Comparison of ENCODE assay signal across 15 cellular contexts in the genomic region with DNA sequence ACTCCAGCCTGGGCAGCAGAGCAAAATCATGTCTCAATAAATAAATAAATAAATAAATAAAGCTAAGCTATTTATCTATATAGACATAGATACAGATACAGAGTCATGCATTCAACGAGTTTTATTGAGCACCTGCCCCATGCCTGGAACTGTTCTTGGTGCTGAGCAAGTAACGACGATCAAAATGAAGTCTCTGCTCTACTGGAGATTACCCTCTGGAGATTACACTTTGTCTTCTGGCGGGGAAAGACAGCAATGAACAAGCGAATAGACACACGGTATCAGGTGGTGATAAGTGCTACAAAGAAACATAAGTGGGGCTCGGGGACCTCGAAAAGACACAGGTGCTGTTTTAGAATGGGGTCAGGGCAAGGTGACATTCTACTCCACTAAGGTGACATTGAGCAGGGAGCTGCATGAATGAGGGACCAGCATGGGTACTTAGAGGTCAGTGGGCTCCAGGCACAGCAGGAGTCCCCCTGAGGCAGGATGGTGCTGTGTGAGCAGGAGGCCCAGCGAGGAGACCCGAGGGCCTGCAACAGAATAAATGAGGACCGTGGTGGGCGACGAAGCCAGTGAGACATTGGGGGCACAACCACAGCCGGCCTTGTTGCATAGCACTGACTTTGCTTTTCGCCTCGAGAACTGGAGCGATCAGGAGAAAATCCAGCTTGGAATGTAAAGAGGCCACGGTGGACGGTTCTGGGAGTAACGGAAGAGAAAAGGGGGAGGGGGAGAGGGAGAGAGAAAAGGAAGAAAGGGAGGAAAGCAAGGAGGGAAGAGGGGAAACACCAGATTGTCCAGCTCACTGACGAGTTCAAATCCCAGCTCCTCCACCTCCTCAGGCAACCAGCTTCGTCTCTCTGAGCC. TPM values are rescaled to one million over a fixed set of nuclear protein-coding genes. Genes with fewer than 3 reads are reported as not detected.
A peak's percentile ranks its signal among the peaks of the same experiment; 100 is the strongest.
DNase-seq lines count a peak whose midpoint lies in the region; ATAC-seq and TF ChIP-seq lines count a peak whose summit lies in the region.
"Had no signal": no experiment of that assay in that cellular context is flagged by ENCODE, and none has a peak within 500 bp of the region (broad histone marks: within the 10 kb centered on the region; RNA-seq: fewer than 3 reads in every experiment).

No MANE protein-coding gene starts in this region.

- H3K9me3 Mint-ChIP-seq in stimulated activated naive CD8-positive, alpha-beta T cell treated with anti-CD3 and anti-CD28 coated beads, Interleukin-15, Interleukin-2, amounts not matched to agents 100 ng/mL and 50 ng/mL, for 24 hours: no peaks in the 10 kb centered on the region
- H3K9me3 Mint-ChIP-seq in activated CD8-positive, alpha-beta T cell treated with anti-CD3 and anti-CD28 coated beads, Interleukin-2, amount 10 ng/mL, durations not matched to agents 7 days and 5 days (ENCODE audit: insufficient read depth): no peaks in the 10 kb centered on the region

- CTCF ChIA-PET in activated CD8-positive, alpha-beta T cell treated with anti-CD3 and anti-CD28 coated beads, Interleukin-2, amount 10 ng/mL, durations not matched to agents 7 days and 5 days (lab: Charles Lee): interaction anchor here (0.9 to 11.7 kb wide), 4 partner anchors 22 to 179 kb away, joined by 3 to 172 read pairs (median 4); no protein-coding TSS in a partner anchor

- no peak for DNase-seq in stimulated activated naive CD8-positive, alpha-beta T cell treated with anti-CD3 and anti-CD28 coated beads, Interleukin-15, Interleukin-2, amounts not matched to agents 100 U/mL and 50 U/mL, for 24 hours
- DNase-seq in activated CD8-positive, alpha-beta T cell treated with anti-CD3 and anti-CD28 coated beads, Interleukin-2, amount 10 ng/mL, durations not matched to agents 7 days and 5 days: no peak
- peak; percentile 13 for DNase-seq in lower lobe of right lung
- DNase-seq in SHP77 treated with DMSO at 0.1 percent for 48 hours (lab: John Stamatoyannopoulos, UW): no peak
- DNase-seq: amniotic stem cell, foreskin fibroblast, left ventricle myocardium inferior, NCI-H187 treated with DMSO at 0.1 percent for 48 hours, PC-9 had no signal

- H3K4me1 ChIP-seq in lower lobe of right lung: no peaks in the 10 kb centered on the region
- H3K4me1 ChIP-seq: prostate gland had no signal

- no peak for TF ChIP-seq CTCF in lower lobe of right lung (IDR thresholded peaks at IDR 0.05)

- peak overlapping the region; percentile 98 for H3K27ac Mint-ChIP-seq in stimulated activated naive CD8-positive, alpha-beta T cell treated with anti-CD3 and anti-CD28 coated beads, Interleukin-15, Interleukin-2, amounts not matched to agents 100 ng/mL and 50 ng/mL, for 24 hours
- H3K27ac Mint-ChIP-seq in activated CD8-positive, alpha-beta T cell treated with anti-CD3 and anti-CD28 coated beads, Interleukin-2, amount 10 ng/mL, durations not matched to agents 7 days and 5 days: peak overlapping the region; percentile 73

- H3K36me3 Mint-ChIP-seq in stimulated activated naive CD8-positive, alpha-beta T cell treated with anti-CD3 and anti-CD28 coated beads, Interleukin-15, Interleukin-2, amounts not matched to agents 100 ng/mL and 50 ng/mL, for 24 hours (ENCODE audit: low read depth): peaks cover 15% of the 10 kb centered on the region
- peaks cover 66% of the 10 kb centered on the region for H3K36me3 Mint-ChIP-seq in activated CD8-positive, alpha-beta T cell treated with anti-CD3 and anti-CD28 coated beads, Interleukin-2, amount 10 ng/mL, durations not matched to agents 7 days and 5 days (ENCODE audit: low read depth)

- POLR2A ChIA-PET in activated CD8-positive, alpha-beta T cell treated with anti-CD3 and anti-CD28 coated beads, Interleukin-2, amount 10 ng/mL, durations not matched to agents 7 days and 5 days (lab: Charles Lee): interaction anchor here (0.6 to 0.7 kb wide), 2 partner anchors 28 to 513 kb away, joined by 3 read pairs; no protein-coding TSS in a partner anchor

- no peak for ATAC-seq in stimulated activated naive CD8-positive, alpha-beta T cell treated with anti-CD3 and anti-CD28 coated beads, Interleukin-15, Interleukin-2, amounts not matched to agents 100 U/mL and 50 U/mL, for 24 hours
- ATAC-seq in activated CD8-positive, alpha-beta T cell treated with anti-CD3 and anti-CD28 coated beads, Interleukin-2, amount 10 ng/mL, durations not matched to agents 7 days and 5 days: no peak
- ATAC-seq in lower lobe of right lung: no peak
- no peak for ATAC-seq in HG02642 (IDR thresholded peaks at IDR 0.05; ENCODE audit: poor library complexity, unreplicated experiment)
- ATAC-seq in GM19397 (IDR thresholded peaks at IDR 0.05; ENCODE audit: unreplicated experiment): no peak
- no peak for ATAC-seq in HG03521 (IDR thresholded peaks at IDR 0.05; ENCODE audit: unreplicated experiment)

- no peaks in the 10 kb centered on the region for H3K9me3 ChIP-seq in lower lobe of right lung
- H3K9me3 ChIP-seq: left ventricle myocardium inferior, prostate gland had no signal

- H3K36me3 ChIP-seq in lower lobe of right lung: no peaks in the 10 kb centered on the region
- H3K36me3 ChIP-seq: left ventricle myocardium inferior, prostate gland had no signal

- no peak overlapping the region for H3K4me3 ChIP-seq in lower lobe of right lung
- H3K4me3 ChIP-seq: left ventricle myocardium inferior, PC-9, prostate gland had no signal

- intact Hi-C loops in lower lobe of right lung (cut with DNase I): no loop called here

- H3K27me3 ChIP-seq in lower lobe of right lung (ENCODE audit: low read depth): no peaks in the 10 kb centered on the region

- peaks cover 71% of the 10 kb centered on the region for H3K4me1 Mint-ChIP-seq in stimulated activated naive CD8-positive, alpha-beta T cell treated with anti-CD3 and anti-CD28 coated beads, Interleukin-15, Interleukin-2, amounts not matched to agents 100 ng/mL and 50 ng/mL, for 24 hours (ENCODE audit: low read depth)
- H3K4me1 Mint-ChIP-seq in activated CD8-positive, alpha-beta T cell treated with anti-CD3 and anti-CD28 coated beads, Interleukin-2, amount 10 ng/mL, durations not matched to agents 7 days and 5 days (ENCODE audit: low read depth): peaks cover 64% of the 10 kb centered on the region

- H3K27ac ChIP-seq in lower lobe of right lung: no peak overlapping the region
- H3K27ac ChIP-seq: left ventricle myocardium inferior, PC-9, prostate gland, VCaP had no signal

- H3K4me3 Mint-ChIP-seq in stimulated activated naive CD8-positive, alpha-beta T cell treated with anti-CD3 and anti-CD28 coated beads, Interleukin-15, Interleukin-2, amounts not matched to agents 100 ng/mL and 50 ng/mL, for 24 hours: peak overlapping the region; percentile 85
- peak overlapping the region; percentile 86 for H3K4me3 Mint-ChIP-seq in activated CD8-positive, alpha-beta T cell treated with anti-CD3 and anti-CD28 coated beads, Interleukin-2, amount 10 ng/mL, durations not matched to agents 7 days and 5 days

- no peaks in the 10 kb centered on the region for H3K27me3 Mint-ChIP-seq in stimulated activated naive CD8-positive, alpha-beta T cell treated with anti-CD3 and anti-CD28 coated beads, Interleukin-15, Interleukin-2, amounts not matched to agents 100 ng/mL and 50 ng/mL, for 24 hours
- H3K27me3 Mint-ChIP-seq in activated CD8-positive, alpha-beta T cell treated with anti-CD3 and anti-CD28 coated beads, Interleukin-2, amount 10 ng/mL, durations not matched to agents 7 days and 5 days (ENCODE audit: low read depth): no peaks in the 10 kb centered on the region

RNA-seq across cellular contexts. Expression of a gene that starts 42.4 kb away (rescaled TPM):
- total RNA-seq in activated CD8-positive, alpha-beta T cell treated with anti-CD3 and anti-CD28 coated beads, Interleukin-2, amount 10 ng/mL, durations not matched to agents 7 days and 5 days: 10 to 100 TPM; 62.3 to 72.4 TPM
- 13.0 TPM for total RNA-seq in lower lobe of right lung
